Comparison of ENCODE assay signal across 12 cellular contexts in genomic region chr7:76338298-76339084, GRCh38. TPM values are rescaled to one million over a fixed set of nuclear protein-coding genes. Genes with fewer than 3 reads are reported as not detected.
DNase-seq lines count a peak whose midpoint lies in the region; ATAC-seq and TF ChIP-seq lines count a peak whose summit lies in the region.
"Had no signal": no experiment of that assay in that cellular context is flagged by ENCODE, and none has a peak within 500 bp of the region (broad histone marks: within the 10 kb centered on the region; RNA-seq: fewer than 3 reads in every experiment).

No MANE protein-coding gene starts in this region.

- WGBS in body of pancreas, 2 donors = 29 to 39% methylated on average over 9 of the region's 9 CpGs

- peak; percentile 57 for DNase-seq in A172 (ENCODE audit: low spot score)
- DNase-seq in ascending aorta (ENCODE audit: low spot score in 2 of 2) = no peak
- DNase-seq in body of pancreas = no peak
- no peak for DNase-seq in GM10266 (ENCODE audit: extremely low spot score)
- DNase-seq in stimulated activated CD4-positive, alpha-beta T cell treated with anti-CD3 and anti-CD28 coated beads, Interleukin-4, amount 100 ng/mL, for 1 hour = no peak
- no peak for DNase-seq in effector memory CD4-positive, alpha-beta T cell
- DNase-seq: activated effector memory CD4-positive, alpha-beta T cell treated with anti-CD3 and anti-CD28 coated beads, Interleukin-2, amount 50 U/mL, for 16 hours; Peyer's patch had no signal

- TF ChIP-seq CTCF in ascending aorta (IDR thresholded peaks at IDR 0.05) = no peak
- TF ChIP-seq CTCF in body of pancreas (IDR thresholded peaks at IDR 0.05) = no peak
- TF ChIP-seq CTCF in GM10266 (IDR thresholded peaks at IDR 0.05; ENCODE audit: control insufficient read depth, insufficient read depth, low read depth, missing control alignments) = no peak

- H3K36me3 ChIP-seq in ascending aorta (peaks cover 6 to 8% of the 10 kb centered on the region in 2 donors), body of pancreas (replicated peaks in 1 of 2; ENCODE audit: insufficient read depth in 1 of 2, low read depth in 2 of 2) (no peaks in the 10 kb centered on the region)
- peaks cover 5% of the 10 kb centered on the region for H3K36me3 ChIP-seq in effector memory CD4-positive, alpha-beta T cell (ENCODE audit: control insufficient read depth, insufficient read depth, low read length)

- no peaks in the 10 kb centered on the region for H3K9me3 ChIP-seq in ascending aorta
- H3K9me3 ChIP-seq in body of pancreas = no peaks in the 10 kb centered on the region
- no peaks in the 10 kb centered on the region for H3K9me3 ChIP-seq in effector memory CD4-positive, alpha-beta T cell (ENCODE audit: control insufficient read depth, low read length)
- H3K9me3 ChIP-seq: Peyer's patch, upper lobe of left lung had no signal

- H3K4me1 ChIP-seq in ascending aorta = peaks cover 14 to 52% of the 10 kb centered on the region in 2 donors
- H3K4me1 ChIP-seq in body of pancreas = peaks cover 54% of the 10 kb centered on the region
- peaks cover 4% of the 10 kb centered on the region for H3K4me1 ChIP-seq in effector memory CD4-positive, alpha-beta T cell (ENCODE audit: control insufficient read depth, insufficient read depth, low read length, poor library complexity, severe bottlenecking)

- no peak for TF ChIP-seq POLR2A in body of pancreas (IDR thresholded peaks at IDR 0.05)

- ATAC-seq in GM18520 (IDR thresholded peaks at IDR 0.05; ENCODE audit: unreplicated experiment) = peak; percentile 42
- ATAC-seq in body of pancreas = no peak

- H3K27me3 ChIP-seq in ascending aorta = no peaks in the 10 kb centered on the region
- H3K27me3 ChIP-seq in layer of hippocampus (ENCODE audit: control insufficient read depth, insufficient read depth, low read length) = no peaks in the 10 kb centered on the region
- H3K27me3 ChIP-seq in body of pancreas = no peaks in the 10 kb centered on the region
- no peaks in the 10 kb centered on the region for H3K27me3 ChIP-seq in effector memory CD4-positive, alpha-beta T cell (replicated peaks; ENCODE audit: control insufficient read depth, insufficient read depth, low read length, poor library complexity, severe bottlenecking)
- H3K27me3 ChIP-seq: Peyer's patch, upper lobe of left lung had no signal

- H3K4me3 ChIP-seq in ascending aorta (no peak overlapping the region), body of pancreas (no peak overlapping the region)
- H3K4me3 ChIP-seq in effector memory CD4-positive, alpha-beta T cell (ENCODE audit: insufficient read depth, low read depth, low read length, poor library complexity, severe bottlenecking) = no peak overlapping the region
- H3K4me3 ChIP-seq: coronary artery, Peyer's patch, upper lobe of left lung had no signal

- H3K27ac ChIP-seq in ascending aorta (peak overlapping the region; percentile 42 to 77), layer of hippocampus (ENCODE audit: low read depth, low read length) (peak overlapping the region; percentile 18), body of pancreas (no peak overlapping the region)
- H3K27ac ChIP-seq in effector memory CD4-positive, alpha-beta T cell (ENCODE audit: insufficient read depth, low read length, poor library complexity, severe bottlenecking) = no peak overlapping the region
- H3K27ac ChIP-seq: Peyer's patch had no signal

- intact Hi-C loops in ascending aorta (cut with DNase I) = no loop called here
- intact Hi-C loops in body of pancreas (cut with DNase I) = no loop called here

RNA-seq across cellular contexts. Expression of gene YWHAG, which starts 20.3 kb away (rescaled TPM):
- 149 and 151 TPM in 2 replicates for total RNA-seq in A172 (2014; rRNA removed; shearing (Covaris generic))
- total RNA-seq in ascending aorta (83.0 TPM), body of pancreas (10 to 100 TPM; 24.1 to 60.0 TPM)

RNA-seq across cellular contexts. Expression of gene HSPB1, which starts 36.0 kb away (rescaled TPM):
- total RNA-seq in A172 (2014; rRNA removed; shearing (Covaris generic)) = 235 and 382 TPM in 2 replicates
- total RNA-seq in ascending aorta = 3,584 TPM
- total RNA-seq in body of pancreas = 100 to 1,000 TPM; 367 to 445 TPM

Comparison
In these comparisons a context has a peak if more than half of its experiments do, and no peak if none do; other contexts are left out.
1. H3K27ac ChIP-seq: peak in ascending aorta (2 of 2) and layer of hippocampus (single experiment); none in body of pancreas (0 of 4) and effector memory CD4-positive, alpha-beta T cell (single experiment).